8 cellular contexts compared by ENCODE assay signal in genomic region chr4:86595426-86595805, GRCh38. TPM values are rescaled to one million over a fixed set of nuclear protein-coding genes. Genes with fewer than 3 reads are reported as not detected.
DNase-seq lines count a peak whose midpoint lies in the region; ATAC-seq and TF ChIP-seq lines count a peak whose summit lies in the region.

No MANE protein-coding gene starts in this region.

- TF ChIP-seq CTCF in astrocyte of the spinal cord (IDR thresholded peaks at IDR 0.05; ENCODE audit: low read depth, low read length) = no peak
- no peak for TF ChIP-seq CTCF in thoracic aorta (IDR thresholded peaks at IDR 0.05)

- peaks cover 54% of the 10 kb centered on the region for H3K4me1 ChIP-seq in HUES64 (ENCODE audit: insufficient read depth, low read length)
- H3K4me1 ChIP-seq in thoracic aorta (ENCODE audit: control insufficient read depth in 1 of 2, low read depth in 2 of 2) = peaks cover 5 to 29% of the 10 kb centered on the region in 2 donors

- ATAC-seq in thoracic aorta (ENCODE audit: insufficient number of reproducible peaks, low FRiP score, low read depth) (no peak), GM18909 (IDR thresholded peaks at IDR 0.05; ENCODE audit: poor library complexity, unreplicated experiment) (no peak)

- H3K9ac ChIP-seq in HUES64 (ENCODE audit: low read depth, low read length) = peak overlapping the region; percentile 83

- no peak overlapping the region for H3K27ac ChIP-seq in HUES64 (ENCODE audit: low read depth, low read length)
- H3K27ac ChIP-seq in thoracic aorta = peak overlapping the region; percentile 67 to 90

- H3K36me3 ChIP-seq in HUES64 (ENCODE audit: insufficient read depth, low read length) (no peaks in the 10 kb centered on the region), thoracic aorta (no peaks in the 10 kb centered on the region)

- in situ Hi-C loops in astrocyte of the spinal cord (cut with HindIII; ENCODE audit: low sequenced_read_pairs) = no loop called here

- H3K27me3 ChIP-seq in HUES64 (ENCODE audit: insufficient read depth, low read length) (no peaks in the 10 kb centered on the region), thoracic aorta (replicated peaks; ENCODE audit: insufficient read depth) (no peaks in the 10 kb centered on the region)

- DNase-seq in Ammon's horn (ENCODE audit: low spot score) = peak; percentile 45
- DNase-seq in astrocyte of the spinal cord (ENCODE audit: low read depth, low spot score) = no peak
- peak; percentile 43 for DNase-seq in kidney tubule cell (ENCODE audit: low spot score)
- DNase-seq in thoracic aorta (ENCODE audit: low spot score) = no peak
- DNase-seq in 8988T = no peak
- no peak for DNase-seq in GM19238 (ENCODE audit: insufficient read length, low spot score)

- H3K4me3 ChIP-seq in HUES64 (ENCODE audit: low read length) = peak overlapping the region; percentile 91
- peak overlapping the region; percentile 87 for H3K4me3 ChIP-seq in astrocyte of the spinal cord (ENCODE audit: low read depth, low read length)
- H3K4me3 ChIP-seq in thoracic aorta = peak overlapping the region; percentile 79

- no peaks in the 10 kb centered on the region for H3K9me3 ChIP-seq in HUES64 (ENCODE audit: insufficient read depth, low read depth, low read length)
- H3K9me3 ChIP-seq in thoracic aorta = no peaks in the 10 kb centered on the region

- WGBS in HUES64 = under 1% methylated on average over 8 of the region's 9 CpGs

RNA-seq across cellular contexts. Expression of gene PTPN13, which starts 1.3 kb away (rescaled TPM):
- polyA plus RNA-seq in HUES64 (2013, experiment 1 of 2) = 36.9 TPM
- polyA plus RNA-seq in HUES64 (2013, experiment 2 of 2) = 39.8 TPM
- total RNA-seq in thoracic aorta = 10 to 100 TPM; 18.6 to 36.4 TPM

Comparison
In these comparisons a context has a peak if more than half of its experiments do, and no peak if none do; other contexts are left out.
1. DNase-seq: peak in Ammon's horn (single experiment) and kidney tubule cell (single experiment); none in astrocyte of the spinal cord (single experiment), thoracic aorta (single experiment), 8988T (single experiment) and GM19238 (single experiment).
2. Peak in every context shown above with its lines, with median percentiles within 50 percentile points of each other: H3K4me3 ChIP-seq.